18 cellular contexts compared by ENCODE assay signal in the genomic region with DNA sequence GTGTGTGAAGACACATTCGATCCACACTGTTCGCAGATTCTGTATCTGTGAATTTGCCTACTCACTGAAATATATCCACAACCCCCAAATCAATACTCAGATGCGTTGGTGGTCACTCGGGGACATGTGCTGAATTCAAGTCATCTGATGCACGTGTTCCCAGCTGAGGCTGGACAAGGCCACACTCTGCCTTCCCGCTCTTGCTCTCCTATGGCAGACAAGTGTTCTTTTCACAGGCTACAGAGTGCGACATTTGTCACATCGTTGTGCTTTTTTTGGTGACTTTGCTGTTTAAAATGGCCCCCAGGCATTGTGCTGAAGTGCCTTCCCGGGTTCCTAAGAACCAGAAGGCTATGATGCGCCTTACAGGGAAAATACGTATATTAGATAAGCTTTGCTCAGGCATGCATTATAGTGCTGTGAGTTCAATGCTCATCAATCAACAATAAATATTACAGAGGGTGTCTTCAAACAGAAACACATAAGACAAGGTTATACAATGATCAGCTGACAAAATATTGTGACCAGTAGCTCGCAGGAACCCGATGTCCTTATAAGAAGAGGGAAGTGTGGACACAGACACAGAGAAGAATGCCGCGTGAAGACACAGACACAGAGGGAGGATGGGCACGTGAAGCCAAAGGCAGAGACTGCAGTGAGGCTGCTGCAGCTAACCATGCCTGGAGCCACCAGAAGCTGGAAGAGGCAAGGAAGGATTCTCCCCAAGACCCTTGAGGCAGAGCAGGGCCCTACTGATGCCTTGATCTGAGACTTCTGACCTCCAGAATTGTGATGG. TPM values are rescaled to one million over a fixed set of nuclear protein-coding genes. Genes with fewer than 3 reads are reported as not detected.
DNase-seq lines count a peak whose midpoint lies in the region; ATAC-seq, FAIRE-seq and TF ChIP-seq lines count a peak whose summit lies in the region.
"Had no signal": no experiment of that assay in that cellular context is flagged by ENCODE, and none has a peak within 500 bp of the region (broad histone marks: within the 10 kb centered on the region; RNA-seq: fewer than 3 reads in every experiment).

No MANE protein-coding gene starts in this region.

- no peak overlapping the region for H3K9ac ChIP-seq in H9 (ENCODE audit: extremely low read depth, insufficient read length, low read length)

- no peak overlapping the region for H4K5ac ChIP-seq in H9 (ENCODE audit: insufficient read length, low read depth, low read length)

- WGBS in H9 (ENCODE audit: extremely low coverage, insufficient read length, low lambda C conversion rate), result no CpG with 5 or more reads among the region's 16 CpGs

- peaks cover 3% of the 10 kb centered on the region for H3K4me1 ChIP-seq in CD4-positive, CD25-positive, alpha-beta regulatory T cell (ENCODE audit: control insufficient read depth, insufficient read depth, low read length, poor library complexity, severe bottlenecking)
- H3K4me1 ChIP-seq in H9 (ENCODE audit: insufficient read depth, low read length) (peaks cover 5% of the 10 kb centered on the region; the same call in 1 of the 2 replicates), neutrophil (ENCODE audit: control insufficient read depth in 1 of 2, insufficient read depth in 1 of 2, low read depth in 1 of 2, low read length in 1 of 2) (peaks cover 32 to 44% of the 10 kb centered on the region in 2 experiments)

- no peak overlapping the region for H3K4ac ChIP-seq in H9 (ENCODE audit: low read depth, low read length)

- peaks cover 10% of the 10 kb centered on the region; the same call in 1 of the 2 replicates for H3K79me2 ChIP-seq in H9 (ENCODE audit: insufficient read depth, low read length)

- H3K27me3 ChIP-seq in CD4-positive, CD25-positive, alpha-beta regulatory T cell (ENCODE audit: control insufficient read depth, insufficient read depth, low read length), result no peaks in the 10 kb centered on the region
- 0 out of 2 replicates have a peak, but pooled peaks cover 2% of the 10 kb centered on the region for H3K27me3 ChIP-seq in H9 (ENCODE audit: insufficient read depth, low read length)
- H3K27me3 ChIP-seq in neutrophil, result no peaks in the 10 kb centered on the region
- H3K27me3 ChIP-seq: brain microvascular endothelial cell had no signal

- DNase-seq in CD4-positive, CD25-positive, alpha-beta regulatory T cell, result no peak
- DNase-seq in H9 (no peak), globus pallidus (ENCODE audit: low spot score) (peak; percentile 61), D721Med (ENCODE audit: insufficient read length, low spot score) (no peak), NCI-H2107 treated with DMSO at 0.1 percent for 48 hours (lab: John Stamatoyannopoulos, UW; ENCODE audit: unreplicated experiment) (no peak)
- DNase-seq: activated CD4-positive, alpha-beta T cell treated with anti-CD3 and anti-CD28 coated beads for 4 hours; activated CD8-positive, alpha-beta memory T cell treated with anti-CD3 and anti-CD28 coated beads, Interleukin-2, amount 10 ng/mL, durations not matched to agents 7 days and 5 days; brain microvascular endothelial cell; hippocampal formation; islet precursor cell; NCI-H1105 treated with DMSO at 0.1 percent for 48 hours; NCI-H2107; NCI-H526 had no signal

- H4K20me1 ChIP-seq in H9 (ENCODE audit: control insufficient read depth, insufficient read depth, insufficient read length), result no peaks in the 10 kb centered on the region

- H2AK5ac ChIP-seq in H9 (ENCODE audit: insufficient read length, low read length), result no peak overlapping the region

- no peaks in the 10 kb centered on the region for H3K9me3 Mint-ChIP-seq in CD4-positive, CD25-positive, alpha-beta regulatory T cell
- H3K9me3 Mint-ChIP-seq in H9, result no peaks in the 10 kb centered on the region
- H3K9me3 Mint-ChIP-seq: memory B cell had no signal

- H3K18ac ChIP-seq in H9 (ENCODE audit: insufficient read length, low read depth, low read length), result no peak overlapping the region

- H2BK20ac ChIP-seq in H9 (ENCODE audit: low read depth, low read length, poor library complexity, severe bottlenecking), result no peak overlapping the region

- TF ChIP-seq CTCF in H9 (conservative IDR thresholded peaks at IDR 0.05), result no peak
- no peak for TF ChIP-seq CTCF in neutrophil (IDR thresholded peaks at IDR 0.05)
- no peak for TF ChIP-seq CTCF in D721Med (IDR thresholded peaks at IDR 0.05; ENCODE audit: insufficient read depth, missing control alignments)

- no peak overlapping the region for H3T11ph ChIP-seq in H9 (ENCODE audit: low read length)

- H2BK120ac ChIP-seq in H9 (ENCODE audit: low read depth, low read length, poor library complexity, severe bottlenecking), result no peak overlapping the region

- no peaks in the 10 kb centered on the region for H3K23me2 ChIP-seq in H9 (ENCODE audit: insufficient read length, low read depth, low read length, poor library complexity, severe bottlenecking)

- H3K56ac ChIP-seq in H9 (ENCODE audit: insufficient read length, low read depth, low read length), result no peak overlapping the region

- FAIRE-seq in D721Med (lab: Jason Lieb, UNC), result no peak
- FAIRE-seq: GM18507 had no signal

- peaks cover 29% of the 10 kb centered on the region for H3K36me3 Mint-ChIP-seq in CD4-positive, CD25-positive, alpha-beta regulatory T cell
- H3K36me3 Mint-ChIP-seq in H9 (ENCODE audit: insufficient read depth in 1 of 3, low read depth in 3 of 3), result peaks cover 0 to 14% (median 11%) of the 10 kb centered on the region in 3 experiments; a peak in 3 of 7 replicates

- H2BK15ac ChIP-seq in H9 (ENCODE audit: low read depth, low read length), result no peak overlapping the region

- no peak overlapping the region for H4K8ac ChIP-seq in H9 (replicated peaks; ENCODE audit: insufficient read length, low read depth, low read length)

- no peak overlapping the region for H3K4me2 ChIP-seq in H9 (ENCODE audit: insufficient read depth, insufficient read length, low read length)

- no peak overlapping the region for H3K4me3 Mint-ChIP-seq in CD4-positive, CD25-positive, alpha-beta regulatory T cell
- H3K4me3 Mint-ChIP-seq in H9, result no peak overlapping the region
- H3K4me3 Mint-ChIP-seq: activated CD8-positive, alpha-beta memory T cell treated with anti-CD3 and anti-CD28 coated beads, Interleukin-2, amount 10 ng/mL, durations not matched to agents 7 days and 5 days; memory B cell had no signal

- no peak overlapping the region for H4K91ac ChIP-seq in H9 (ENCODE audit: insufficient read length, low read depth, low read length)

- H3K27me3 Mint-ChIP-seq in CD4-positive, CD25-positive, alpha-beta regulatory T cell, result no peaks in the 10 kb centered on the region
- no peaks in the 10 kb centered on the region for H3K27me3 Mint-ChIP-seq in H9 (ENCODE audit: low read depth)
- H3K27me3 Mint-ChIP-seq: activated CD8-positive, alpha-beta memory T cell treated with anti-CD3 and anti-CD28 coated beads, Interleukin-2, amount 10 ng/mL, durations not matched to agents 7 days and 5 days; memory B cell had no signal

- H3K27ac ChIP-seq in CD4-positive, CD25-positive, alpha-beta regulatory T cell (ENCODE audit: insufficient read depth, low read length, poor library complexity, severe bottlenecking), result no peak overlapping the region
- H3K27ac ChIP-seq in H9 (ENCODE audit: insufficient read length, low read depth, low read length), result no peak overlapping the region
- peak overlapping the region; percentile 71 for H3K27ac ChIP-seq in neutrophil
- H3K27ac ChIP-seq: brain microvascular endothelial cell had no signal

- no peak overlapping the region for H3K14ac ChIP-seq in H9 (ENCODE audit: insufficient read depth, low read length)

- no peak overlapping the region for H2BK12ac ChIP-seq in H9 (ENCODE audit: insufficient read length, low read depth, low read length)

- no peak overlapping the region for H2AFZ ChIP-seq in H9 (ENCODE audit: low read length)

- no peaks in the 10 kb centered on the region for H3K9me3 ChIP-seq in CD4-positive, CD25-positive, alpha-beta regulatory T cell (ENCODE audit: control insufficient read depth in 2 of 2, low read length in 2 of 2)
- H3K9me3 ChIP-seq in H9 (ENCODE audit: control insufficient read depth, low read depth, low read length), result no peaks in the 10 kb centered on the region
- no peaks in the 10 kb centered on the region for H3K9me3 ChIP-seq in neutrophil

- H3K79me1 ChIP-seq in H9 (ENCODE audit: insufficient read depth, low read depth, low read length, poor library complexity, severe bottlenecking), result peaks cover 2% of the 10 kb centered on the region

- H3K23ac ChIP-seq in H9 (ENCODE audit: insufficient read length, low read depth, low read length), result no peak overlapping the region

- H2BK5ac ChIP-seq in H9 (ENCODE audit: insufficient read length, low read length), result no peak overlapping the region

- H3K27ac Mint-ChIP-seq in CD4-positive, CD25-positive, alpha-beta regulatory T cell, result peak overlapping the region; percentile 38 to 82 (median 60)
- H3K27ac Mint-ChIP-seq in H9, result peak overlapping the region in 2 of 3 experiments; percentile 37 to 84; a peak in 2 of 7 replicates
- H3K27ac Mint-ChIP-seq: activated CD8-positive, alpha-beta memory T cell treated with anti-CD3 and anti-CD28 coated beads, Interleukin-2, amount 10 ng/mL, durations not matched to agents 7 days and 5 days; memory B cell had no signal

- peaks cover 19% of the 10 kb centered on the region for H3K36me3 ChIP-seq in CD4-positive, CD25-positive, alpha-beta regulatory T cell (ENCODE audit: control insufficient read depth, insufficient read depth, low read length)
- H3K36me3 ChIP-seq in neutrophil, result peaks cover 23% of the 10 kb centered on the region

- H3K4me3 ChIP-seq in CD4-positive, CD25-positive, alpha-beta regulatory T cell (ENCODE audit: low read depth, low read length), result no peak overlapping the region
- no peak overlapping the region for H3K4me3 ChIP-seq in neutrophil (ENCODE audit: low read depth in 1 of 2, low read length in 1 of 2)

- ATAC-seq in CD4-positive, CD25-positive, alpha-beta regulatory T cell (ENCODE audit: low read depth in 2 of 2), result no peak
- ATAC-seq in GM18861 (IDR thresholded peaks at IDR 0.05; ENCODE audit: unreplicated experiment) (no peak), HG03432 (IDR thresholded peaks at IDR 0.05; ENCODE audit: unreplicated experiment) (no peak)
- ATAC-seq: activated CD8-positive, alpha-beta memory T cell treated with anti-CD3 and anti-CD28 coated beads, Interleukin-2, amount 10 ng/mL, durations not matched to agents 7 days and 5 days had no signal

- H3K4me1 Mint-ChIP-seq in CD4-positive, CD25-positive, alpha-beta regulatory T cell, result peaks cover 26 to 84% (median 55%) of the 10 kb centered on the region in 4 donors
- H3K4me1 Mint-ChIP-seq in H9, result peaks cover 27 to 35% of the 10 kb centered on the region in 2 experiments

RNA-seq across cellular contexts. Expression of a gene that starts 42.0 kb away (rescaled TPM):
- total RNA-seq in CD4-positive, CD25-positive, alpha-beta regulatory T cell, result 63.4 TPM
- polyA plus RNA-seq in CD4-positive, CD25-positive, alpha-beta regulatory T cell, result 100 to 1,000 TPM in 2 of 4 donors, 10 to 100 TPM in 2; 96.8 to 112 (median 102) TPM
- 13.3 and 13.5 TPM in 2 replicates for total RNA-seq in H9 (2021)
